Comparison of ENCODE assay signal across 11 cellular contexts in genomic region chrX:132266583-132267355, GRCh38. TPM values are rescaled to one million over a fixed set of nuclear protein-coding genes. Genes with fewer than 3 reads are reported as not detected.
DNase-seq lines count a peak whose midpoint lies in the region; ATAC-seq, FAIRE-seq and TF ChIP-seq lines count a peak whose summit lies in the region.
"Had no signal": no experiment of that assay in that cellular context is flagged by ENCODE, and none has a peak within 500 bp of the region (broad histone marks: within the 10 kb centered on the region; RNA-seq: fewer than 3 reads in every experiment).

No MANE protein-coding gene starts in this region.

- no peak overlapping the region for H2BK15ac ChIP-seq in neuronal stem cell (ENCODE audit: low read length)

- H3K27me3 ChIP-seq in HepG2 (ENCODE audit: control insufficient read depth in 1 of 2, insufficient read depth in 2 of 2, low read length in 2 of 2) (no peaks in the 10 kb centered on the region), neuronal stem cell (ENCODE audit: control insufficient read depth in 3 of 3, insufficient read depth in 3 of 3, low read depth in 1 of 3, low read length in 3 of 3) (no peaks in the 10 kb centered on the region)

- no peak overlapping the region for H3K4ac ChIP-seq in neuronal stem cell (ENCODE audit: low read length)

- H2BK120ac ChIP-seq in neuronal stem cell (ENCODE audit: low read depth, low read length): no peak overlapping the region

- H3K14ac ChIP-seq in neuronal stem cell (ENCODE audit: low read length): no peak overlapping the region

- TF ChIP-seq POLR2A in HepG2 (IDR thresholded peaks at IDR 0.05; ENCODE audit: insufficient read depth in 1 of 2, low read depth in 2 of 2, low read length in 2 of 2): no peak

- DNase-seq in GM10248 (ENCODE audit: extremely low spot score) (peak; percentile 11), HepG2 (ENCODE audit: low spot score) (no peak), neuronal stem cell (ENCODE audit: low spot score) (no peak), substantia nigra (lab: John Stamatoyannopoulos, UW) (no peak)
- peak; percentile 4 for DNase-seq in T-helper 2 cell treated with Interferon-gamma antibody and Interleukin-4, amounts not matched to agents 5 μg/mL and 100 μg/mL, for 36 hours (ENCODE audit: low spot score)
- DNase-seq in activated CD8-positive, alpha-beta memory T cell treated with anti-CD3 and anti-CD28 coated beads, Interleukin-2, amount 50 U/mL, for 4 hours: no peak
- DNase-seq: activated effector memory CD4-positive, alpha-beta T cell treated with anti-CD3 and anti-CD28 coated beads, Interleukin-2, amount 50 U/mL, for 16 hours; Caco-2; Kasumi-1 had no signal

- 60% methylated on average over 1 of the region's 1 CpG for WGBS in HepG2 (ENCODE audit: low lambda C conversion rate)
- WGBS in neuronal stem cell (ENCODE audit: extremely low coverage in 2 of 2, insufficient read length in 2 of 2, insufficient replicate concordance in 1 of 2), 2 donors: no CpG with 5 or more reads among the region's 1 CpG

- no peak overlapping the region for H3K23ac ChIP-seq in neuronal stem cell (ENCODE audit: low read depth, low read length, poor library complexity)

- TF ChIP-seq EP300 in HepG2 (IDR thresholded peaks at IDR 0.05; ENCODE audit: low read depth in 2 of 2, low read length in 2 of 2) (no peak), HepG2 (CRISPR knock-in tag; IDR thresholded peaks at IDR 0.05; ENCODE audit: borderline replicate concordance) (no peak)

- peaks cover 7% of the 10 kb centered on the region for H3K4me1 Mint-ChIP-seq in T-helper 2 cell treated with Interferon-gamma antibody and Interleukin-4, amounts not matched to agents 5 μg/mL and 100 μg/mL, for 36 hours (ENCODE audit: low read depth)

- H3K4me2 ChIP-seq in HepG2 (ENCODE audit: low read depth, low read length): no peak overlapping the region
- H3K4me2 ChIP-seq in neuronal stem cell (ENCODE audit: insufficient read depth, low read length, poor library complexity, severe bottlenecking): no peak overlapping the region

- no TSS peak for BruUV-seq in HepG2 (replicated peaks; lab: Mats Ljungman, UMichigan)

- H3K4me1 ChIP-seq in HepG2 (ENCODE audit: insufficient read depth, low read length) (no peaks in the 10 kb centered on the region), neuronal stem cell (ENCODE audit: control insufficient read depth in 2 of 2, insufficient read depth in 1 of 2, low read depth in 1 of 2, low read length in 2 of 2) (no peaks in the 10 kb centered on the region)
- H3K4me1 ChIP-seq: Caco-2 had no signal

- H2BK5ac ChIP-seq in neuronal stem cell (ENCODE audit: low read length): no peak overlapping the region

- H3K9me3 ChIP-seq in HepG2 (ENCODE audit: low read length) (no peaks in the 10 kb centered on the region), neuronal stem cell (replicated peaks in 1 of 2; ENCODE audit: control insufficient read depth in 2 of 2, insufficient read depth in 1 of 2, low read depth in 1 of 2, low read length in 2 of 2) (no peaks in the 10 kb centered on the region)
- H3K9me3 ChIP-seq: Caco-2 had no signal

- no peaks in the 10 kb centered on the region for H3K27me3 Mint-ChIP-seq in T-helper 2 cell treated with Interferon-gamma antibody and Interleukin-4, amounts not matched to agents 5 μg/mL and 100 μg/mL, for 36 hours (ENCODE audit: low read depth)

- H3K9me3 Mint-ChIP-seq in T-helper 2 cell treated with Interferon-gamma antibody and Interleukin-4, amounts not matched to agents 5 μg/mL and 100 μg/mL, for 36 hours: no peaks in the 10 kb centered on the region

- H3K27ac ChIP-seq in HepG2 (ENCODE audit: extremely low read length, insufficient read depth, low read length): no peak overlapping the region
- no peak overlapping the region for H3K27ac ChIP-seq in neuronal stem cell (replicated peaks; ENCODE audit: low read length)
- H3K27ac ChIP-seq in substantia nigra (ENCODE audit: low read depth, low read length, poor library complexity, severe bottlenecking): no peak overlapping the region

- in situ Hi-C loops in HepG2 (cut with HindIII; ENCODE audit: extremely low pct_ligation_motif_present, low pct_unique_long_range_greater_than_20kb): no loop called here

- CTCF ChIA-PET in GM10248 (lab: Yijun Ruan, JAX) (interaction anchor here (0.6 to 1.3 kb wide), 3 partner anchors 40 to 431 kb away, joined by 3 to 4 read pairs (median 3); no protein-coding TSS in a partner anchor), HepG2 (lab: Yijun Ruan, JAX; ENCODE audit: low intra/inter-chr PET ratio, low total read pairs) (no interaction called here)

- POLR2A ChIA-PET in GM10248 (lab: Yijun Ruan, JAX): no interaction called here
- POLR2A ChIA-PET in HepG2 (lab: Yijun Ruan, JAX): no interaction called here

- no peak overlapping the region for H4K91ac ChIP-seq in neuronal stem cell (ENCODE audit: low read depth, low read length, poor library complexity)

- no peak overlapping the region for H4K8ac ChIP-seq in neuronal stem cell (ENCODE audit: low read depth, low read length)

- no peaks in the 10 kb centered on the region for H3K79me2 ChIP-seq in HepG2 (ENCODE audit: insufficient read depth, low read length)

- TF ChIP-seq CTCF in GM10248 (IDR thresholded peaks at IDR 0.05; ENCODE audit: control extremely low read depth, extremely low read depth, low read depth, missing control alignments): no peak
- TF ChIP-seq CTCF in HepG2 (CRISPR knock-in tag; IDR thresholded peaks at IDR 0.05): no peak

- no peaks in the 10 kb centered on the region for H3K79me1 ChIP-seq in neuronal stem cell (ENCODE audit: low read depth, low read length)

- H2BK12ac ChIP-seq in neuronal stem cell (ENCODE audit: low read length): no peak overlapping the region

- H3K9ac ChIP-seq in HepG2 (ENCODE audit: insufficient read depth, low read depth, low read length): no peak overlapping the region
- H3K9ac ChIP-seq in neuronal stem cell (ENCODE audit: low read depth, low read length, poor library complexity): no peak overlapping the region

- no peak overlapping the region for H3K4me3 Mint-ChIP-seq in T-helper 2 cell treated with Interferon-gamma antibody and Interleukin-4, amounts not matched to agents 5 μg/mL and 100 μg/mL, for 36 hours

- H3K18ac ChIP-seq in neuronal stem cell (ENCODE audit: low read length): no peak overlapping the region

- no peak overlapping the region for H3K27ac Mint-ChIP-seq in T-helper 2 cell treated with Interferon-gamma antibody and Interleukin-4, amounts not matched to agents 5 μg/mL and 100 μg/mL, for 36 hours

- no peak overlapping the region for H2AFZ ChIP-seq in HepG2 (ENCODE audit: low read length)
- H2AFZ ChIP-seq in neuronal stem cell (ENCODE audit: low read length): no peak overlapping the region

- H3K36me3 ChIP-seq in HepG2 (replicated peaks in 1 of 2; ENCODE audit: control insufficient read depth in 1 of 2, insufficient read depth in 2 of 2, low read length in 2 of 2) (no peaks in the 10 kb centered on the region), neuronal stem cell (replicated peaks in 1 of 2; ENCODE audit: control insufficient read depth in 2 of 2, insufficient read depth in 2 of 2, low read length in 2 of 2) (no peaks in the 10 kb centered on the region)

- H2AK5ac ChIP-seq in neuronal stem cell (ENCODE audit: low read depth, low read length): no peak overlapping the region

- ATAC-seq in GM19463 (IDR thresholded peaks at IDR 0.05; ENCODE audit: unreplicated experiment) (peak; percentile 68), HepG2 (no peak), GM21447 (IDR thresholded peaks at IDR 0.05; ENCODE audit: unreplicated experiment) (no peak)

- no peaks in the 10 kb centered on the region for H3K36me3 Mint-ChIP-seq in T-helper 2 cell treated with Interferon-gamma antibody and Interleukin-4, amounts not matched to agents 5 μg/mL and 100 μg/mL, for 36 hours (ENCODE audit: low read depth)

- no peaks in the 10 kb centered on the region for H4K20me1 ChIP-seq in HepG2 (ENCODE audit: insufficient read depth, low read length)

- FAIRE-seq in HepG2 (lab: Jason Lieb, UNC): no peak

- intact Hi-C loops in HepG2 (cut with micrococcal nuclease; ENCODE audit: unreplicated experiment): no loop called here

- no peak overlapping the region for H3K4me3 ChIP-seq in HepG2 (replicated peaks in 1 of 3; ENCODE audit: insufficient read depth in 1 of 3, low read depth in 2 of 3, low read length in 3 of 3)
- H3K4me3 ChIP-seq in neuronal stem cell (ENCODE audit: low read length in 2 of 2): no peak overlapping the region

- TF ChIP-seq RAD21 in HepG2 (CRISPR knock-in tag; IDR thresholded peaks at IDR 0.05): no peak

TF ChIP-seq in HepG2, 621 proteins besides CTCF, POLR2A, EP300 and RAD21:
- TF ChIP-seq ZNF33B (CRISPR knock-in tag; IDR thresholded peaks at IDR 0.05) (no peak), ATF7 (IDR thresholded peaks at IDR 0.05) (peak; percentile 42; the same call in 1 of the 2 replicates), ATF7 (CRISPR knock-in tag; IDR thresholded peaks at IDR 0.05) (no peak)
TF ChIP-seq in HepG2: peak in this region for 1.

RNA-seq across cellular contexts. Expression of gene RAP2C, which starts 47.5 kb away (rescaled TPM):
- 28.5 and 39.3 TPM in 2 replicates for total RNA-seq in HepG2 (2016; rRNA removed; fragmentation: Illumina TruSeq; extraction: Trizol)
- 4.4 and 4.9 TPM in 2 replicates for total RNA-seq in HepG2 (2016; cell fraction: cytosol; rRNA removed; fragmentation: Illumina TruSeq; extraction: Trizol; ENCODE audit: low read depth)
- 28.3 and 39.3 TPM in 2 replicates for total RNA-seq in HepG2 (2016; cell fraction: insoluble cytoplasmic fraction; rRNA removed; fragmentation: Illumina TruSeq; extraction: Trizol)
- total RNA-seq in HepG2 (2016; cell fraction: membrane; rRNA removed; fragmentation: Illumina TruSeq; extraction: Trizol): 26.3 and 31.2 TPM in 2 replicates
- 11.1 and 12.7 TPM in 2 replicates for total RNA-seq in HepG2 (2016; cell fraction: nucleus; rRNA removed; fragmentation: Illumina TruSeq; extraction: Trizol)
- polyA plus RNA-seq in HepG2 (2011; rRNA removed): 7.3 and 8.0 TPM in 2 replicates
- polyA plus RNA-seq in HepG2 (2011; cell fraction: cytosol; rRNA removed): 4.0 and 5.2 TPM in 2 replicates
- 5.0 and 31.6 TPM in 2 replicates for polyA plus RNA-seq in HepG2 (2011; cell fraction: nucleus; rRNA removed)
- polyA plus RNA-seq in HepG2 (2012): 14.6 and 15.1 TPM in 2 replicates
- 5.2 and 6.0 TPM in 2 replicates for polyA plus RNA-seq in HepG2 (2016; cell fraction: cytosol; fragmentation: Illumina TruSeq; extraction: Trizol; ENCODE audit: low read depth)
- polyA plus RNA-seq in HepG2 (2016; cell fraction: insoluble cytoplasmic fraction; fragmentation: Illumina TruSeq; extraction: Trizol; ENCODE audit: low read depth): 33.5 and 34.7 TPM in 2 replicates
- polyA plus RNA-seq in HepG2 (2016; cell fraction: membrane; fragmentation: Illumina TruSeq; extraction: Trizol; ENCODE audit: low read depth): 17.5 and 18.0 TPM in 2 replicates
- polyA plus RNA-seq in HepG2 (2016; cell fraction: nucleus; fragmentation: Illumina TruSeq; extraction: Trizol; ENCODE audit: insufficient read depth, low read depth): 30.3 and 31.1 TPM in 2 replicates
- 13.2 and 22.3 TPM in 2 replicates for polyA minus RNA-seq in HepG2 (2011; rRNA and poly(A)+ RNA removed; ENCODE audit: low replicate concordance)
- polyA minus RNA-seq in HepG2 (2011; cell fraction: cytosol; rRNA and poly(A)+ RNA removed): 11.1 and 11.9 TPM in 2 replicates
- polyA minus RNA-seq in HepG2 (2011; cell fraction: nucleus; rRNA and poly(A)+ RNA removed): 8.2 and 10.6 TPM in 2 replicates
- 16.7 TPM for polyA plus RNA-seq in neuronal stem cell (2013, experiment 1 of 2)
- 17.4 TPM for polyA plus RNA-seq in neuronal stem cell (2013, experiment 2 of 2)

Comparison
In these comparisons a context has a peak if more than half of its experiments do, and no peak if none do; other contexts are left out.
1. DNase-seq: peak in GM10248 (single experiment) and T-helper 2 cell treated with Interferon-gamma antibody and Interleukin-4, amounts not matched to agents 5 μg/mL and 100 μg/mL, for 36 hours (single experiment); none in HepG2 (single experiment), neuronal stem cell (single experiment), activated CD8-positive, alpha-beta memory T cell treated with anti-CD3 and anti-CD28 coated beads, Interleukin-2, amount 50 U/mL, for 4 hours (single experiment) and substantia nigra (0 of 49).